20 cellular contexts compared by ENCODE assay signal in genomic region chr5:136015966-136016365, GRCh38.
"Had no signal": no experiment of that assay in that cellular context is flagged by ENCODE, and none has a peak within 500 bp of the region (broad histone marks: within the 10 kb centered on the region; RNA-seq: fewer than 3 reads in every experiment).

No MANE protein-coding gene starts in this region.

- H3K4me3 Mint-ChIP-seq: activated CD4-positive, alpha-beta T cell treated with anti-CD3 and anti-CD28 coated beads for 36 hours; activated naive CD8-positive, alpha-beta T cell; mesothelial cell of epicardium; nephron; T-helper 2 cell treated with Interferon-gamma antibody and Interleukin-4, amounts not matched to agents 5 μg/mL and 100 μg/mL, for 36 hours had no signal

- H3K27ac Mint-ChIP-seq: activated CD4-positive, alpha-beta T cell treated with anti-CD3 and anti-CD28 coated beads for 36 hours; activated naive CD8-positive, alpha-beta T cell; mesothelial cell of epicardium; T-helper 2 cell treated with Interferon-gamma antibody and Interleukin-4, amounts not matched to agents 5 μg/mL and 100 μg/mL, for 36 hours had no signal

- H3K4me1 Mint-ChIP-seq: activated CD4-positive, alpha-beta T cell treated with anti-CD3 and anti-CD28 coated beads for 36 hours had no signal

- H3K27ac ChIP-seq: body of pancreas, dorsolateral prefrontal cortex, vagina had no signal

- H3K36me3 ChIP-seq: sigmoid colon, transverse colon, vagina had no signal

- DNase-seq: activated CD4-positive, alpha-beta T cell treated with anti-CD3 and anti-CD28 coated beads for 36 hours; activated CD4-positive, alpha-beta T cell treated with anti-CD3 and anti-CD28 coated beads, Interleukin-2, amount 50 U/mL, for 48 hours; amniotic stem cell; body of pancreas; dorsolateral prefrontal cortex; foreskin melanocyte; kidney; stimulated activated CD4-positive, alpha-beta T cell treated with anti-CD3 and anti-CD28 coated beads, Interleukin-12 subunit alpha, Interleukin-12 subunit beta, amount 100 ng/mL, for 4 hours; stimulated activated CD4-positive, alpha-beta T cell treated with anti-CD3 and anti-CD28 coated beads, Interleukin-1b, Interleukin-23, amount 100 ng/mL, for 48 hours; stimulated activated naive CD4-positive, alpha-beta T cell treated with Interleukin-2 at 50 U/mL for 16 hours; substantia nigra; transverse colon had no signal

- ATAC-seq: activated CD4-positive, alpha-beta T cell treated with anti-CD3 and anti-CD28 coated beads for 36 hours; body of pancreas; left lobe of liver had no signal

- H3K27me3 ChIP-seq: body of pancreas, sigmoid colon, transverse colon, vagina had no signal

- H3K4me3 ChIP-seq: body of pancreas, dorsolateral prefrontal cortex, lung, sigmoid colon, transverse colon, vagina had no signal

- H3K9me3 ChIP-seq: body of pancreas, sigmoid colon, transverse colon, vagina had no signal

- H3K9me3 Mint-ChIP-seq: mesothelial cell of epicardium; nephron; T-helper 2 cell treated with Interferon-gamma antibody and Interleukin-4, amounts not matched to agents 5 μg/mL and 100 μg/mL, for 36 hours had no signal

- H3K36me3 Mint-ChIP-seq: activated naive CD8-positive, alpha-beta T cell; mesothelial cell of epicardium had no signal
